19 cellular contexts compared by ENCODE assay signal in the genomic region with DNA sequence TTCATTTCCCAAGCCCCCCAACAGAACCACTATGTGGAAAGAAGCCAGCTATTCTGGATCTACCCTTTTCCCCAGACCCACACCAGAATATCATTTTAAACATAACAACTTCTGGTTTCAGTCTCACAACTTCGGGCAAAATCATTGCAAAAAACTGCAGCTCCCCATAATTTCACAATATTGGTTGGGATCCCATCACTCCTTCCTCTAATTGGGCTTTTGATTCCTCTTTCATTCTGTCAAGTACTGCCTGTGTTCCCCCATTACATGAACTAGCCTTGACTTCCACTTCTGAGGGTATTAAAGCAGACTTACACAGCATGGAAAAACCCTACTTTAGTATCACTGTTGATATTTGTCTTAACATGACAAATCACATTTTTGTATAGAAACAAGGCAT. TPM values are rescaled to one million over a fixed set of nuclear protein-coding genes. Genes with fewer than 3 reads are reported as not detected.
DNase-seq lines count a peak whose midpoint lies in the region; ATAC-seq and TF ChIP-seq lines count a peak whose summit lies in the region.
"Had no signal": no experiment of that assay in that cellular context is flagged by ENCODE, and none has a peak within 500 bp of the region (broad histone marks: within the 10 kb centered on the region; RNA-seq: fewer than 3 reads in every experiment).

No MANE protein-coding gene starts in this region.

- no peak for DNase-seq in Right ventricle myocardium superior
- DNase-seq in Right ventricle myocardium inferior (ENCODE audit: missing footprints), result no peak
- no peak for DNase-seq in T-cell
- DNase-seq in lower lobe of right lung, result no peak
- no peak for DNase-seq in upper lobe of right lung
- DNase-seq in G401 (ENCODE audit: low spot score), result no peak
- DNase-seq in activated gamma-delta T cell (lab: John Stamatoyannopoulos, UW), result no peak
- DNase-seq: activated CD8-positive, alpha-beta memory T cell treated with anti-CD3 and anti-CD28 coated beads for 24 hours; Caco-2; GF-D8; GOT3; left colon; NCI-H187 treated with DMSO at 0.1 percent for 48 hours; PC-3; psoas muscle; stimulated activated naive CD4-positive, alpha-beta T cell had no signal

- intact Hi-C loops in Right ventricle myocardium superior (cut with DNase I) (no loop called here), Right ventricle myocardium inferior (cut with DNase I) (no loop called here), lower lobe of right lung (cut with DNase I) (no loop called here), upper lobe of right lung (cut with DNase I) (no loop called here)

- POLR2A ChIA-PET in T-cell (lab: Charles Lee), result interaction anchor here in 1 of 2 donors (0.6 kb wide), 1 partner anchor 339 kb away, joined by 3 read pairs; no protein-coding TSS in a partner anchor

- CTCF ChIA-PET in T-cell (lab: Charles Lee), result interaction anchor here in 1 of 2 donors (1.4 kb wide), 1 partner anchor 99 kb away, joined by 4 read pairs; no protein-coding TSS in a partner anchor

- H3K4me3 ChIP-seq in lower lobe of right lung, result no peak overlapping the region
- no peak overlapping the region for H3K4me3 ChIP-seq in upper lobe of right lung
- H3K4me3 ChIP-seq: A549, psoas muscle had no signal

- no peaks in the 10 kb centered on the region for H3K36me3 Mint-ChIP-seq in T-cell

- in situ Hi-C loops in G401 (cut with HindIII; ENCODE audit: low sequenced_read_pairs), result no loop called here

- TF ChIP-seq CTCF in lower lobe of right lung (IDR thresholded peaks at IDR 0.05) (no peak), upper lobe of right lung (IDR thresholded peaks at IDR 0.05) (no peak)

- H3K27ac ChIP-seq in lower lobe of right lung (peak overlapping the region; percentile 26), upper lobe of right lung (peak overlapping the region; percentile 45)
- H3K27ac ChIP-seq: A549, psoas muscle had no signal

- peaks cover 71 to 84% (median 80%) of the 10 kb centered on the region in 3 donors for H3K4me1 Mint-ChIP-seq in T-cell

- no peak overlapping the region for H3K4me3 Mint-ChIP-seq in T-cell

- H3K27me3 ChIP-seq in lower lobe of right lung (ENCODE audit: low read depth), result no peaks in the 10 kb centered on the region
- no peaks in the 10 kb centered on the region for H3K27me3 ChIP-seq in upper lobe of right lung

- H3K27me3 Mint-ChIP-seq in T-cell, result no peaks in the 10 kb centered on the region

- peak overlapping the region; percentile 99 to 100 for H3K27ac Mint-ChIP-seq in T-cell

- H3K4me1 ChIP-seq in lower lobe of right lung, result peaks cover 69% of the 10 kb centered on the region
- peaks cover 37% of the 10 kb centered on the region for H3K4me1 ChIP-seq in upper lobe of right lung
- H3K4me1 ChIP-seq: A549, Caco-2, psoas muscle had no signal

- no peaks in the 10 kb centered on the region for H3K36me3 ChIP-seq in lower lobe of right lung
- no peaks in the 10 kb centered on the region for H3K36me3 ChIP-seq in upper lobe of right lung

- peaks cover 0 to 8% (median 1%) of the 10 kb centered on the region in 3 donors for H3K9me3 Mint-ChIP-seq in T-cell

- ATAC-seq in Right ventricle myocardium superior (ENCODE audit: poor library complexity), result peak; percentile 20
- ATAC-seq in Right ventricle myocardium inferior, result no peak
- ATAC-seq in T-cell (replicated peaks in 1 of 4), result no peak
- ATAC-seq in lower lobe of right lung, result peak; percentile 63 to 74
- ATAC-seq in upper lobe of right lung, result peak; percentile 70
- ATAC-seq in GM21529 (IDR thresholded peaks at IDR 0.05; ENCODE audit: unreplicated experiment), result no peak
- ATAC-seq: A549, left colon, PC-3, psoas muscle had no signal

- H3K9me3 ChIP-seq in lower lobe of right lung, result no peaks in the 10 kb centered on the region
- H3K9me3 ChIP-seq in upper lobe of right lung, result no peaks in the 10 kb centered on the region
- H3K9me3 ChIP-seq: A549, Caco-2, psoas muscle had no signal

RNA-seq across cellular contexts. Expression of gene APOL3, which starts 4.1 kb away (rescaled TPM):
- 25.5 TPM for total RNA-seq in Right ventricle myocardium superior
- 31.7 TPM for total RNA-seq in Right ventricle myocardium inferior
- 100 to 1,000 TPM; 152 to 191 (median 167) TPM for total RNA-seq in T-cell
- 77.0 TPM for total RNA-seq in lower lobe of right lung
- 58.2 TPM for total RNA-seq in upper lobe of right lung
- total RNA-seq in G401 (2014; rRNA removed; shearing (Covaris generic)), result not detected in 2 replicates
- total RNA-seq: Caco-2, PC-3 had no signal

RNA-seq across cellular contexts. Expression of gene APOL4, which starts 37.0 kb away (rescaled TPM):
- total RNA-seq in Right ventricle myocardium superior (5.0 TPM), Right ventricle myocardium inferior (6.9 TPM), T-cell (under 1 TPM in 2 of 5 donors, not detected in 3; 0.22 to 0.72 TPM), lower lobe of right lung (29.0 TPM), upper lobe of right lung (14.3 TPM)
- total RNA-seq in G401 (2014; rRNA removed; shearing (Covaris generic)), result not detected in 2 replicates
- total RNA-seq: Caco-2, NCI-H460 had no signal

Comparison
In these comparisons a context has a peak if more than half of its experiments do, and no peak if none do; other contexts are left out.
1. ATAC-seq: peak in Right ventricle myocardium superior (single experiment), lower lobe of right lung (2 of 2) and upper lobe of right lung (single experiment); none in Right ventricle myocardium inferior (single experiment), T-cell (0 of 4) and GM21529 (single experiment).
2. RNA of gene APOL3, which starts 4.1 kb away (total RNA-seq): 152 to 191 TPM in T-cell, 77.0 TPM in lower lobe of right lung (single experiment), 58.2 TPM in upper lobe of right lung (single experiment), 31.7 TPM in Right ventricle myocardium inferior (single experiment) and 25.5 TPM in Right ventricle myocardium superior (single experiment); not detected in G401; every median in the first group is over 10 times any median in the second.